In the genomic region with DNA sequence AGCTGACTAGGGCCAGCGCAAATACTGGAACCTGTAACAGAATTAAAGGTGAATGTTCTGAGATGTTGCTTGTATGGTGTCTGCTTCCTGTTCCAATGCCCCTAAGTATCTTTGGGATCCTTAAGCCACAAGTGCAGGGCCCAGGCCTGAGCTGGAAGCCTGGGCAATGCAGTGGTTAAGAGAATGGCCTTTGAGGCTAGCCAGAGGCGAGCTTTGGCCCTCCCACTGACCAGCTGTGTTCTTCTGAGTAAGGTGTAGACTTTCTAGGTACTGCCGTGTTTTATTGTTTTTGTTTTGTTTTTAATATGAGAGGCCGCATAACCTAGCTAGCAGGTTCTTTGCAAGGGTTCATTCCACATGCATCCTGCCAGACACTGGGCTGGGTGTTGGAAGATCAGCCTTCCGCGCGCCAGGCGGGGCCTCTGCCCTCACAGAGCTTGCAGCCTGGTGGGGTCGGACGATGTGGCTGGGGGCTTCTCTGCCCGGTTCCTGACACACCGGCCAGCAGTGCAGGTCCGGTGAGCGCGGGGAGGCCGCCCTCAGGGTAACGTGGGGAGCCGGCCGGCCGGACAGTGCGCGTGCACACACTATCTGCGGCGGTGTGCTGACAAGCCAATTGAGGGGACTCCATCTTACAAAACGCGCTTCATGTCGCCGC, we compare ENCODE assay signal across 8 cellular contexts. TPM values are rescaled to one million over a fixed set of nuclear protein-coding genes. Genes with fewer than 3 reads are reported as not detected.
A peak's percentile ranks its signal among the peaks of the same experiment; 100 is the strongest.
DNase-seq lines count a peak whose midpoint lies in the region; ATAC-seq and TF ChIP-seq lines count a peak whose summit lies in the region.

No MANE protein-coding gene starts in this region.

- peak overlapping the region; percentile 91 for H3K27ac ChIP-seq in HUES6 (ENCODE audit: low read depth, low read length)
- peak overlapping the region; percentile 92 for H3K27ac ChIP-seq in naive thymus-derived CD4-positive, alpha-beta T cell (ENCODE audit: low read depth, low read length)

- peaks cover 26 to 62% (median 50%) of the 10 kb centered on the region in 7 donors for H3K4me1 Mint-ChIP-seq in naive thymus-derived CD4-positive, alpha-beta T cell

- TF ChIP-seq CTCF in AG10803 (conservative IDR thresholded peaks at IDR 0.05; ENCODE audit: low read length) (no peak), choroid plexus epithelial cell (conservative IDR thresholded peaks at IDR 0.05; ENCODE audit: low read depth, low read length) (no peak)

- peak overlapping the region; percentile 80 to 98 (median 95) for H3K4me3 Mint-ChIP-seq in naive thymus-derived CD4-positive, alpha-beta T cell

- peaks cover 61% of the 10 kb centered on the region for H3K36me3 ChIP-seq in HUES6 (ENCODE audit: control insufficient read depth, insufficient read depth, low read length)
- peaks cover 13 to 73% (median 30%) of the 10 kb centered on the region in 3 experiments for H3K36me3 ChIP-seq in naive thymus-derived CD4-positive, alpha-beta T cell (ENCODE audit: control insufficient read depth in 2 of 3, insufficient read depth in 3 of 3, low read length in 3 of 3)

- intact Hi-C loops in naive thymus-derived CD4-positive, alpha-beta T cell (cut with micrococcal nuclease) = loop anchor here in 1 of 2 donors (1.0 kb wide), 1 partner anchor 11 kb away; the partner anchor contains the start of gene PSMC3IP

- DNase-seq in AG10803 (ENCODE audit: low read depth) (no peak), choroid plexus epithelial cell (ENCODE audit: low read depth) (no peak), NCI-H526 treated with DMSO at 0.1 percent for 48 hours (lab: John Stamatoyannopoulos, UW) (no peak), LoVo (ENCODE audit: low spot score) (no peak)
- DNase-seq in naive thymus-derived CD4-positive, alpha-beta T cell = no peak
- no peak for DNase-seq in activated CD4-positive, alpha-beta T cell treated with anti-CD3 and anti-CD28 coated beads, Interleukin-2, amount 50 U/mL, for 4 hours

- peak overlapping the region; percentile 87 to 98 (median 95) for H3K27ac Mint-ChIP-seq in naive thymus-derived CD4-positive, alpha-beta T cell

- CTCF ChIA-PET in naive thymus-derived CD4-positive, alpha-beta T cell (lab: Charles Lee) = interaction anchor here (0.5 to 1.2 kb wide), 2 partner anchors 12 to 43 kb away, joined by 3 read pairs; partner anchors contain the start of genes RETREG3 and TUBG1

- H3K36me3 Mint-ChIP-seq in naive thymus-derived CD4-positive, alpha-beta T cell = peaks cover 0 to 28% (median 3%) of the 10 kb centered on the region in 5 donors

- no peaks in the 10 kb centered on the region for H3K9me3 ChIP-seq in HUES6 (ENCODE audit: control insufficient read depth, insufficient read depth, low read depth, low read length)
- H3K9me3 ChIP-seq in naive thymus-derived CD4-positive, alpha-beta T cell (ENCODE audit: control insufficient read depth in 2 of 3, low read length in 3 of 3) = no peaks in the 10 kb centered on the region

- ATAC-seq in naive thymus-derived CD4-positive, alpha-beta T cell = no peak
- ATAC-seq in HG03442 (IDR thresholded peaks at IDR 0.05; ENCODE audit: unreplicated experiment) = no peak

- H3K27me3 ChIP-seq in HUES6 (ENCODE audit: control insufficient read depth, insufficient read depth, low read length) = no peaks in the 10 kb centered on the region
- no peaks in the 10 kb centered on the region for H3K27me3 ChIP-seq in naive thymus-derived CD4-positive, alpha-beta T cell (ENCODE audit: control insufficient read depth in 2 of 2, insufficient read depth in 2 of 2, low read length in 2 of 2)

- H3K4me1 ChIP-seq in HUES6 (ENCODE audit: control insufficient read depth, insufficient read depth, low read length) = peaks cover 20% of the 10 kb centered on the region
- peaks cover 30% of the 10 kb centered on the region in 2 donors for H3K4me1 ChIP-seq in naive thymus-derived CD4-positive, alpha-beta T cell (ENCODE audit: control insufficient read depth in 2 of 2, insufficient read depth in 2 of 2, low read length in 2 of 2)

- POLR2A ChIA-PET in naive thymus-derived CD4-positive, alpha-beta T cell (lab: Charles Lee) = interaction anchor here (0.6 to 5.8 kb wide), 11 partner anchors 9 to 258 kb away, joined by 3 to 27 read pairs (median 5); partner anchors contain the start of genes BECN1, HSD17B1, NAGLU and PSMC3IP

- H3K9me3 Mint-ChIP-seq in naive thymus-derived CD4-positive, alpha-beta T cell = peaks cover 0 to 4% (median 0%) of the 10 kb centered on the region in 11 donors

- peak overlapping the region; percentile 86 for H3K9ac ChIP-seq in HUES6 (ENCODE audit: low read length)

- H3K4me3 ChIP-seq in AG10803 (ENCODE audit: low read length) (peak overlapping the region; percentile 50), HUES6 (ENCODE audit: low read depth, low read length) (peak overlapping the region; percentile 97), choroid plexus epithelial cell (ENCODE audit: low read depth, low read length) (peak overlapping the region; percentile 74)
- H3K4me3 ChIP-seq in naive thymus-derived CD4-positive, alpha-beta T cell (ENCODE audit: low read length) = peak overlapping the region; percentile 76

- peaks cover 0 to 3% (median 0%) of the 10 kb centered on the region in 5 donors for H3K27me3 Mint-ChIP-seq in naive thymus-derived CD4-positive, alpha-beta T cell

RNA-seq across cellular contexts. Expression of gene MLX, which starts 0.6 kb away (rescaled TPM):
- total RNA-seq in naive thymus-derived CD4-positive, alpha-beta T cell = 10 to 100 TPM; 35.3 to 73.9 (median 65.1) TPM
- 10 to 100 TPM; 28.1 to 46.8 TPM for polyA plus RNA-seq in naive thymus-derived CD4-positive, alpha-beta T cell

RNA-seq across cellular contexts. Expression of gene COASY, which starts 4.4 kb away (rescaled TPM):
- total RNA-seq in naive thymus-derived CD4-positive, alpha-beta T cell = 10 to 100 TPM; 45.3 to 76.9 (median 64.5) TPM
- 10 to 100 TPM; 56.0 to 59.2 TPM for polyA plus RNA-seq in naive thymus-derived CD4-positive, alpha-beta T cell

RNA-seq across cellular contexts. Expression of gene PSMC3IP, which starts 11.2 kb away (rescaled TPM):
- total RNA-seq in naive thymus-derived CD4-positive, alpha-beta T cell = 10 to 100 TPM in 1 of 5 experiments, 1 to 10 TPM in 4; 2.7 to 14.0 (median 5.2) TPM
- 1 to 10 TPM; 1.3 to 1.6 TPM for polyA plus RNA-seq in naive thymus-derived CD4-positive, alpha-beta T cell

RNA-seq across cellular contexts. Expression of gene HSD17B1, which starts 13.6 kb away (rescaled TPM):
- 1 to 10 TPM; 1.2 to 2.2 (median 1.9) TPM for total RNA-seq in naive thymus-derived CD4-positive, alpha-beta T cell
- under 1 TPM; 0.39 to 0.59 TPM for polyA plus RNA-seq in naive thymus-derived CD4-positive, alpha-beta T cell

RNA-seq across cellular contexts. Expression of gene NAGLU, which starts 30.3 kb away (rescaled TPM):
- total RNA-seq in naive thymus-derived CD4-positive, alpha-beta T cell = 10 to 100 TPM; 18.0 to 27.1 (median 22.3) TPM
- polyA plus RNA-seq in naive thymus-derived CD4-positive, alpha-beta T cell = 10 to 100 TPM in 1 of 2 donors, 1 to 10 TPM in 1; 6.6 to 17.6 TPM
